ENCODE assay signal across 7 cellular contexts in genomic region chr7:92102862-92103261, GRCh38. TPM values are rescaled to one million over a fixed set of nuclear protein-coding genes. Genes with fewer than 3 reads are reported as not detected.
DNase-seq lines count a peak whose midpoint lies in the region; ATAC-seq, FAIRE-seq and TF ChIP-seq lines count a peak whose summit lies in the region.
"Not testable (repeated sequence)": the region's sequence is repeated elsewhere in the genome, so short reads cannot be mapped to it uniquely, and the experiment has no call there.

No MANE protein-coding gene starts in this region.

- DNase-seq in Caki2 (ENCODE audit: low read depth) (peak; percentile 1), H54 (ENCODE audit: insufficient read length, low spot score) (peak; percentile 17), LHCN-M2 (ENCODE audit: low read depth) (peak; percentile 28), MCF 10A (ENCODE audit: unreplicated experiment) (peak; percentile 6), fibroblast of peridontal ligament (ENCODE audit: extremely low read depth) (peak; percentile 76), non-pigmented ciliary epithelial cell (ENCODE audit: low read depth) (peak; percentile 10)
- DNase-seq in RWPE2 (ENCODE audit: low spot score): not testable (repeated sequence)

- not testable (repeated sequence) for H3K4me1 Mint-ChIP-seq in MCF 10A (ENCODE audit: insufficient read depth, unreplicated experiment)

- H3K27ac Mint-ChIP-seq in MCF 10A (ENCODE audit: low read depth, unreplicated experiment): not testable (repeated sequence)

- not testable (repeated sequence) for TF ChIP-seq POLR2A in H54 (IDR thresholded peaks at IDR 0.05; ENCODE audit: low read depth, low read length)

- TF ChIP-seq CTCF in RWPE2 (IDR thresholded peaks at IDR 0.05; ENCODE audit: poor library complexity, severe bottlenecking); MCF 10A (IDR thresholded peaks at IDR 0.05; ENCODE audit: unreplicated experiment): not testable (repeated sequence)

- H3K27me3 Mint-ChIP-seq in MCF 10A (ENCODE audit: insufficient read depth, unreplicated experiment): not testable (repeated sequence)

- H3K4me1 ChIP-seq in RWPE2 (ENCODE audit: insufficient read depth, poor library complexity, severe bottlenecking): not testable (repeated sequence)

- not testable (repeated sequence) for BruUV-seq in MCF 10A (replicated peaks; lab: Mats Ljungman, UMichigan)

- not testable (repeated sequence) for H3K9me3 ChIP-seq in RWPE2 (ENCODE audit: severe bottlenecking)

- H3K36me3 Mint-ChIP-seq in MCF 10A (ENCODE audit: insufficient read depth, unreplicated experiment): peaks cover 91% of the 10 kb centered on the region

- peaks cover 57% of the 10 kb centered on the region for H3K36me3 ChIP-seq in RWPE2 (ENCODE audit: low read depth)

- not testable (repeated sequence) for FAIRE-seq in H54 (lab: Jason Lieb, UNC)

- not testable (repeated sequence) for H3K4me3 Mint-ChIP-seq in MCF 10A (ENCODE audit: unreplicated experiment)

- H3K9me3 Mint-ChIP-seq in MCF 10A (ENCODE audit: unreplicated experiment): not testable (repeated sequence)

- intact Hi-C loops in MCF 10A (cut with micrococcal nuclease): not testable (repeated sequence)

- not testable (repeated sequence) for H3K4me3 ChIP-seq in RWPE2 (ENCODE audit: severe bottlenecking)

- H3K27ac ChIP-seq in RWPE2 (ENCODE audit: poor library complexity, severe bottlenecking): not testable (repeated sequence)

- CTCF ChIA-PET in MCF 10A (lab: Yijun Ruan, JAX): not testable (repeated sequence)

- not testable (repeated sequence) for H3K27me3 ChIP-seq in RWPE2 (ENCODE audit: insufficient read depth, poor library complexity, severe bottlenecking)

- POLR2A ChIA-PET in MCF 10A (lab: Yijun Ruan, JAX): not testable (repeated sequence)

- in situ Hi-C loops in Caki2 (cut with HindIII; ENCODE audit: low pct_unique_long_range_greater_than_20kb, low sequenced_read_pairs): not testable (repeated sequence)

- ATAC-seq in RWPE2 (ENCODE audit: low read depth): 0 out of 3 replicates have a peak, but pooled peaks have one; percentile 27

RNA-seq across cellular contexts. Expression of gene CYP51A1, which starts 31.4 kb away (rescaled TPM):
- 44.3 and 53.8 TPM in 2 replicates for total RNA-seq in Caki2 (2014; rRNA removed; shearing (Covaris generic); ENCODE audit: low replicate concordance)
- total RNA-seq in LHCN-M2 (2014; rRNA removed) (68.6 and 72.5 TPM in 2 replicates), MCF 10A (2022) (124 and 148 TPM in 2 replicates)
- polyA plus RNA-seq in LHCN-M2 (2012): 36.0 TPM
